Comparison of ENCODE assay signal across 1 cellular context in genomic region chr4:102449751-102450352, GRCh38.
TF ChIP-seq lines count a peak whose summit lies in the region.

No MANE protein-coding gene starts in this region.

TF ChIP-seq in HepG2, 621 proteins besides CTCF, POLR2A, EP300 and RAD21 (continued from another document):
- no peak for TF ChIP-seq ZNF800 (CRISPR knock-in tag; IDR thresholded peaks at IDR 0.05)
- no peak for TF ChIP-seq RARA (CRISPR knock-in tag; IDR thresholded peaks at IDR 0.05)
- no peak for TF ChIP-seq ZNF749 (CRISPR knock-in tag; IDR thresholded peaks at IDR 0.05; ENCODE audit: borderline replicate concordance)
- 0 out of 2 replicates have a peak, but pooled peaks have one; percentile 22 for TF ChIP-seq ELF3 (CRISPR knock-in tag; IDR thresholded peaks at IDR 0.05)
- no peak for TF ChIP-seq PCBP1 (IDR thresholded peaks at IDR 0.05; ENCODE audit: borderline replicate concordance, low read depth, low read length)
- peak; percentile 48; the same call in 1 of the 2 replicates for TF ChIP-seq IRF2 (CRISPR knock-in tag; IDR thresholded peaks at IDR 0.05)
- TF ChIP-seq SAP130 (CRISPR knock-in tag; IDR thresholded peaks at IDR 0.05; ENCODE audit: low read depth) = peak; percentile 31; the same call in 1 of the 2 replicates
- 0 out of 2 replicates have a peak, but pooled peaks have one; percentile 25 for TF ChIP-seq THAP11 (CRISPR knock-in tag; IDR thresholded peaks at IDR 0.05)
- TF ChIP-seq MIXL1 (CRISPR knock-in tag; IDR thresholded peaks at IDR 0.05) = peak; percentile 89
- TF ChIP-seq ZKSCAN8 (CRISPR knock-in tag; IDR thresholded peaks at IDR 0.05; ENCODE audit: borderline replicate concordance) = 0 out of 2 replicates have a peak, but pooled peaks have one; percentile 35
- TF ChIP-seq ZNF343 (CRISPR knock-in tag; IDR thresholded peaks at IDR 0.05) = no peak
- TF ChIP-seq GTF2F1 (IDR thresholded peaks at IDR 0.05; ENCODE audit: low read length) = no peak
- no peak for TF ChIP-seq HNRNPUL1 (IDR thresholded peaks at IDR 0.05; ENCODE audit: low read depth, low read length)
- TF ChIP-seq GATAD2A (CRISPR knock-in tag; IDR thresholded peaks at IDR 0.05) = peak; percentile 35; the same call in 1 of the 2 replicates
- TF ChIP-seq SMC3 (IDR thresholded peaks at IDR 0.05; ENCODE audit: low read length) = peak; percentile 90
- peak; percentile 88 for TF ChIP-seq STAG1 (CRISPR knock-in tag; IDR thresholded peaks at IDR 0.05)
- TF ChIP-seq ARID5B (CRISPR knock-in tag; IDR thresholded peaks at IDR 0.05) = 0 out of 2 replicates have a peak, but pooled peaks have one; percentile 8
